19 cellular contexts compared by ENCODE assay signal in genomic region chr7:45162943-45163691, GRCh38. TPM values are rescaled to one million over a fixed set of nuclear protein-coding genes. Genes with fewer than 3 reads are reported as not detected.
A peak's percentile ranks its signal among the peaks of the same experiment; 100 is the strongest.
DNase-seq lines count a peak whose midpoint lies in the region; ATAC-seq and TF ChIP-seq lines count a peak whose summit lies in the region.
"Had no signal": no experiment of that assay in that cellular context is flagged by ENCODE, and none has a peak within 500 bp of the region (broad histone marks: within the 10 kb centered on the region; RNA-seq: fewer than 3 reads in every experiment).

No MANE protein-coding gene starts in this region.

- peaks cover 5% of the 10 kb centered on the region for H3K9me3 Mint-ChIP-seq in natural killer cell treated with Interleukin-12 subunit alpha and Interleukin-12 subunit beta and Interleukin-15 and Interleukin-18, amount 100 ng/mL, for 72 hours
- peaks cover 0 to 4% of the 10 kb centered on the region in 2 donors for H3K9me3 Mint-ChIP-seq in natural killer cell
- peaks cover 1% of the 10 kb centered on the region for H3K9me3 Mint-ChIP-seq in endodermal cell
- peaks cover 3% of the 10 kb centered on the region for H3K9me3 Mint-ChIP-seq in activated CD4-positive, alpha-beta T cell treated with anti-CD3 and anti-CD28 coated beads for 36 hours (ENCODE audit: low read depth)
- peaks cover 6% of the 10 kb centered on the region for H3K9me3 Mint-ChIP-seq in Calu3 (ENCODE audit: low read depth, unreplicated experiment)

- 75 to 100% methylated on average over 1 to 2 of the region's 2 CpGs for WGBS in endodermal cell (ENCODE audit: insufficient coverage in 1 of 2, insufficient read length in 1 of 2), 2 experiments

- BruUV-seq in Calu3 (replicated peaks; lab: Mats Ljungman, UMichigan): no TSS peak

- H3K27me3 Mint-ChIP-seq in natural killer cell treated with Interleukin-12 subunit alpha and Interleukin-12 subunit beta and Interleukin-15 and Interleukin-18, amount 100 ng/mL, for 72 hours: peaks cover 9 to 20% of the 10 kb centered on the region in 2 donors
- H3K27me3 Mint-ChIP-seq in natural killer cell (ENCODE audit: low read depth in 2 of 2) (peaks cover 16 to 27% of the 10 kb centered on the region in 2 donors), endodermal cell (ENCODE audit: insufficient read depth) (peaks cover 32% of the 10 kb centered on the region), Calu3 (ENCODE audit: unreplicated experiment) (peaks cover 81% of the 10 kb centered on the region)
- peaks cover 12% of the 10 kb centered on the region for H3K27me3 Mint-ChIP-seq in activated CD4-positive, alpha-beta T cell treated with anti-CD3 and anti-CD28 coated beads for 36 hours

- no peaks in the 10 kb centered on the region for H3K9me3 ChIP-seq in endodermal cell (ENCODE audit: control insufficient read depth, low read length)

- no peak overlapping the region for H3K4me3 Mint-ChIP-seq in natural killer cell treated with Interleukin-12 subunit alpha and Interleukin-12 subunit beta and Interleukin-15 and Interleukin-18, amount 100 ng/mL, for 72 hours
- H3K4me3 Mint-ChIP-seq in natural killer cell (no peak overlapping the region), endodermal cell (no peak overlapping the region), Calu3 (ENCODE audit: low read depth, unreplicated experiment) (no peak overlapping the region)
- no peak overlapping the region for H3K4me3 Mint-ChIP-seq in activated CD4-positive, alpha-beta T cell treated with anti-CD3 and anti-CD28 coated beads for 36 hours
- H3K4me3 Mint-ChIP-seq: CD14-positive monocyte; CD8-positive, alpha-beta T cell; HFFc6 had no signal

- peaks cover 4% of the 10 kb centered on the region for H3K36me3 Mint-ChIP-seq in natural killer cell treated with Interleukin-12 subunit alpha and Interleukin-12 subunit beta and Interleukin-15 and Interleukin-18, amount 100 ng/mL, for 72 hours
- H3K36me3 Mint-ChIP-seq in natural killer cell: no peaks in the 10 kb centered on the region
- no peaks in the 10 kb centered on the region for H3K36me3 Mint-ChIP-seq in endodermal cell (ENCODE audit: low read depth)
- no peaks in the 10 kb centered on the region for H3K36me3 Mint-ChIP-seq in activated CD4-positive, alpha-beta T cell treated with anti-CD3 and anti-CD28 coated beads for 36 hours (ENCODE audit: low read depth)
- H3K36me3 Mint-ChIP-seq in Calu3 (ENCODE audit: insufficient read depth, unreplicated experiment): no peaks in the 10 kb centered on the region
- H3K36me3 Mint-ChIP-seq: CD14-positive monocyte; CD8-positive, alpha-beta T cell had no signal

- peak; percentile 60 for DNase-seq in natural killer cell treated with Interleukin-12 subunit alpha and Interleukin-12 subunit beta and Interleukin-15 and Interleukin-18, amount 100 ng/mL, for 72 hours (ENCODE audit: low spot score)
- DNase-seq in natural killer cell: no peak
- DNase-seq in endodermal cell: peak; percentile 20
- DNase-seq in posterior vena cava (ENCODE audit: low spot score): peak; percentile 47
- no peak for DNase-seq in activated CD4-positive, alpha-beta T cell treated with anti-CD3 and anti-CD28 coated beads for 36 hours
- no peak for DNase-seq in Calu3
- no peak for DNase-seq in NCI-H748 (lab: John Stamatoyannopoulos, UW; ENCODE audit: unreplicated experiment)
- DNase-seq: CD8-positive, alpha-beta T cell; COR-L47; DMS53; GF-D8; HCEC 1CT; HFFc6 had no signal

- no peak overlapping the region for H3K9ac ChIP-seq in endodermal cell (ENCODE audit: extremely low read depth, low read length, poor library complexity, severe bottlenecking)

- POLR2A ChIA-PET in activated CD4-positive, alpha-beta T cell treated with anti-CD3 and anti-CD28 coated beads for 36 hours (lab: Charles Lee): no interaction called here

- no peaks in the 10 kb centered on the region for H3K36me3 ChIP-seq in endodermal cell (ENCODE audit: control insufficient read depth, insufficient read depth, low read length)

- no peak overlapping the region for H3K4me3 ChIP-seq in endodermal cell (ENCODE audit: low read length)
- H3K4me3 ChIP-seq: A549 had no signal

- peaks cover 25% of the 10 kb centered on the region for H3K27me3 ChIP-seq in endodermal cell (ENCODE audit: control insufficient read depth, insufficient read depth, low read length, poor library complexity, severe bottlenecking)

- CTCF ChIA-PET in activated CD4-positive, alpha-beta T cell treated with anti-CD3 and anti-CD28 coated beads for 36 hours (lab: Charles Lee): no interaction called here
- CTCF ChIA-PET in Calu3 (lab: Charles Lee): interaction anchor here (0.6 kb wide), 1 partner anchor 294 kb away, joined by 4 read pairs; no protein-coding TSS in a partner anchor

- H3K27ac ChIP-seq in endodermal cell (ENCODE audit: low read depth, low read length): no peak overlapping the region
- H3K27ac ChIP-seq: A549 had no signal

- H3K4me1 Mint-ChIP-seq in natural killer cell treated with Interleukin-12 subunit alpha and Interleukin-12 subunit beta and Interleukin-15 and Interleukin-18, amount 100 ng/mL, for 72 hours (ENCODE audit: low read depth in 2 of 2): peaks cover 9 to 18% of the 10 kb centered on the region in 2 donors
- peaks cover 0 to 26% of the 10 kb centered on the region in 2 donors for H3K4me1 Mint-ChIP-seq in natural killer cell
- no peaks in the 10 kb centered on the region for H3K4me1 Mint-ChIP-seq in endodermal cell
- H3K4me1 Mint-ChIP-seq in activated CD4-positive, alpha-beta T cell treated with anti-CD3 and anti-CD28 coated beads for 36 hours: no peaks in the 10 kb centered on the region
- no peaks in the 10 kb centered on the region for H3K4me1 Mint-ChIP-seq in Calu3 (ENCODE audit: low read depth, unreplicated experiment)

- peak overlapping the region in 1 of 2 donors; percentile 36 for H3K27ac Mint-ChIP-seq in natural killer cell treated with Interleukin-12 subunit alpha and Interleukin-12 subunit beta and Interleukin-15 and Interleukin-18, amount 100 ng/mL, for 72 hours
- no peak overlapping the region for H3K27ac Mint-ChIP-seq in natural killer cell
- no peak overlapping the region for H3K27ac Mint-ChIP-seq in endodermal cell
- no peak overlapping the region for H3K27ac Mint-ChIP-seq in activated CD4-positive, alpha-beta T cell treated with anti-CD3 and anti-CD28 coated beads for 36 hours
- no peak overlapping the region for H3K27ac Mint-ChIP-seq in Calu3 (ENCODE audit: unreplicated experiment)
- H3K27ac Mint-ChIP-seq: CD8-positive, alpha-beta T cell; HFFc6 had no signal

- TF ChIP-seq CTCF in natural killer cell (IDR thresholded peaks at IDR 0.05) (no peak), endodermal cell (conservative IDR thresholded peaks at IDR 0.05) (no peak), Calu3 (IDR thresholded peaks at IDR 0.05; ENCODE audit: unreplicated experiment) (no peak)

- ATAC-seq in natural killer cell treated with Interleukin-12 subunit alpha and Interleukin-12 subunit beta and Interleukin-15 and Interleukin-18, amount 100 ng/mL, for 72 hours: peak; percentile 42 to 56
- no peak for ATAC-seq in natural killer cell
- no peak for ATAC-seq in activated CD4-positive, alpha-beta T cell treated with anti-CD3 and anti-CD28 coated beads for 36 hours
- ATAC-seq: A549; CD8-positive, alpha-beta T cell had no signal

- intact Hi-C loops in natural killer cell (cut with micrococcal nuclease): no loop called here
- intact Hi-C loops in posterior vena cava (cut with DNase I): no loop called here
- intact Hi-C loops in activated CD4-positive, alpha-beta T cell treated with anti-CD3 and anti-CD28 coated beads for 36 hours (cut with DNase I, micrococcal nuclease): no loop called here
- intact Hi-C loops in Calu3 (cut with micrococcal nuclease; ENCODE audit: unreplicated experiment): no loop called here

- no peaks in the 10 kb centered on the region for H3K4me1 ChIP-seq in endodermal cell (ENCODE audit: control insufficient read depth, insufficient read depth, low read length)
- H3K4me1 ChIP-seq: A549 had no signal

RNA-seq across cellular contexts. Expression of gene RAMP3, which starts 5.5 kb away (rescaled TPM):
- total RNA-seq in natural killer cell treated with Interleukin-12 subunit alpha and Interleukin-12 subunit beta and Interleukin-15 and Interleukin-18, amount 100 ng/mL, for 72 hours: not detected
- total RNA-seq in natural killer cell (not detected), endodermal cell (not detected), posterior vena cava (10 to 100 TPM; 45.5 to 54.1 TPM), Calu3 (2022) (not detected in 2 replicates)
- not detected for polyA plus RNA-seq in endodermal cell (2013, experiment 1 of 2)
- polyA plus RNA-seq in endodermal cell (2013, experiment 2 of 2): not detected
- not detected for total RNA-seq in activated CD4-positive, alpha-beta T cell treated with anti-CD3 and anti-CD28 coated beads for 36 hours
- total RNA-seq: CD8-positive, alpha-beta T cell; H4; HFFc6; HT1080 had no signal
- polyA plus RNA-seq: A549, AG04450, BJ, CD14-positive monocyte had no signal

RNA-seq across cellular contexts. Expression of gene TBRG4, which starts 51.6 kb away (rescaled TPM):
- total RNA-seq in natural killer cell treated with Interleukin-12 subunit alpha and Interleukin-12 subunit beta and Interleukin-15 and Interleukin-18, amount 100 ng/mL, for 72 hours: 100 to 1,000 TPM; 123 to 211 TPM
- total RNA-seq in natural killer cell (10 to 100 TPM; 48.6 to 56.7 (median 55.9) TPM), endodermal cell (10 to 100 TPM; 66.7 to 95.9 TPM), posterior vena cava (10 to 100 TPM; 32.5 to 35.1 TPM), Calu3 (2022) (191 and 199 TPM in 2 replicates)
- 52.1 TPM for polyA plus RNA-seq in endodermal cell (2013, experiment 1 of 2)
- 54.2 TPM for polyA plus RNA-seq in endodermal cell (2013, experiment 2 of 2)
- total RNA-seq in activated CD4-positive, alpha-beta T cell treated with anti-CD3 and anti-CD28 coated beads for 36 hours: 100 to 1,000 TPM; 158 to 163 TPM

Comparison
In these comparisons a context has a peak if more than half of its experiments do, and no peak if none do; other contexts are left out.
1. ATAC-seq: peak in natural killer cell treated with Interleukin-12 subunit alpha and Interleukin-12 subunit beta and Interleukin-15 and Interleukin-18, amount 100 ng/mL, for 72 hours (2 of 2); none in natural killer cell (0 of 3) and activated CD4-positive, alpha-beta T cell treated with anti-CD3 and anti-CD28 coated beads for 36 hours (single experiment).
2. DNase-seq: peak in natural killer cell treated with Interleukin-12 subunit alpha and Interleukin-12 subunit beta and Interleukin-15 and Interleukin-18, amount 100 ng/mL, for 72 hours (single experiment), endodermal cell (single experiment) and posterior vena cava (single experiment); none in natural killer cell (single experiment), activated CD4-positive, alpha-beta T cell treated with anti-CD3 and anti-CD28 coated beads for 36 hours (single experiment), Calu3 (single experiment) and NCI-H748 (single experiment).
3. RNA of gene RAMP3, which starts 5.5 kb away (total RNA-seq): 45.5 to 54.1 TPM in posterior vena cava; not detected in endodermal cell, not detected in natural killer cell treated with Interleukin-12 subunit alpha and Interleukin-12 subunit beta and Interleukin-15 and Interleukin-18, amount 100 ng/mL, for 72 hours, not detected in natural killer cell, not detected in activated CD4-positive, alpha-beta T cell treated with anti-CD3 and anti-CD28 coated beads for 36 hours and not detected in Calu3; every median in the first group is over 10 times any median in the second.